2 cellular contexts compared by ENCODE assay signal in genomic region chr13:53260594-53260993, GRCh38.
"Had no signal": no experiment of that assay in that cellular context is flagged by ENCODE, and none has a peak within 500 bp of the region (broad histone marks: within the 10 kb centered on the region; RNA-seq: fewer than 3 reads in every experiment).

No MANE protein-coding gene starts in this region.

- DNase-seq: GDM1, GF-D8 had no signal
